Comparison of ENCODE assay signal across 13 cellular contexts in genomic region chr17:75049057-75049456, GRCh38. TPM values are rescaled to one million over a fixed set of nuclear protein-coding genes. Genes with fewer than 3 reads are reported as not detected.
A peak's percentile ranks its signal among the peaks of the same experiment; 100 is the strongest.
DNase-seq lines count a peak whose midpoint lies in the region; ATAC-seq and TF ChIP-seq lines count a peak whose summit lies in the region.
"Had no signal": no experiment of that assay in that cellular context is flagged by ENCODE, and none has a peak within 500 bp of the region (broad histone marks: within the 10 kb centered on the region; RNA-seq: fewer than 3 reads in every experiment).

No MANE protein-coding gene starts in this region.

- intact Hi-C loops in mammary epithelial cell (cut with micrococcal nuclease): loop anchor here (5.0 kb wide), 3 partner anchors 57 to 153 kb away; partner anchors contain the start of gene SUMO2

- 66% methylated on average over 5 of the region's 5 CpGs for WGBS in mammary epithelial cell (ENCODE audit: low coverage, missing lambda C conversion rate)

- peak overlapping the region; percentile 88 for H3K4me2 ChIP-seq in mammary epithelial cell (ENCODE audit: insufficient read depth, low read depth, low read length)

- H3K27ac ChIP-seq in ACC112 (ENCODE audit: low read depth, low read length) (no peak overlapping the region), HUES48 (ENCODE audit: low read depth, low read length) (no peak overlapping the region), mammary epithelial cell (ENCODE audit: insufficient read depth, low read depth, low read length) (no peak overlapping the region)
- H3K27ac ChIP-seq: C4-2B had no signal

- in situ Hi-C loops in mammary epithelial cell (cut with MboI; ENCODE audit: low sequenced_read_pairs in 2 of 2): no loop called here

- DNase-seq in mammary epithelial cell (no peak), RPMI8226 (no peak), left lobe of liver (ENCODE audit: low spot score) (no peak), NCI-H1930 (lab: John Stamatoyannopoulos, UW) (no peak)
- no peak for DNase-seq in naive thymus-derived CD8-positive, alpha-beta T cell
- no peak for DNase-seq in stimulated activated CD4-positive, alpha-beta T cell treated with anti-CD3 and anti-CD28 coated beads, Interleukin-4, amount 100 ng/mL, for 1 hour
- DNase-seq: left colon, T1000 had no signal

- peak overlapping the region in 5 of 10 donors; percentile 31 to 97 (median 88) for H3K27ac Mint-ChIP-seq in naive thymus-derived CD8-positive, alpha-beta T cell

- H4K20me1 ChIP-seq in mammary epithelial cell (ENCODE audit: insufficient read depth, low read length): no peaks in the 10 kb centered on the region

- H3K27me3 ChIP-seq in ACC112 (ENCODE audit: insufficient read depth, low read length) (no peaks in the 10 kb centered on the region), HUES48 (ENCODE audit: control insufficient read depth, insufficient read depth, low read length) (no peaks in the 10 kb centered on the region), mammary epithelial cell (ENCODE audit: insufficient read depth, low read length) (no peaks in the 10 kb centered on the region)

- ATAC-seq in naive thymus-derived CD8-positive, alpha-beta T cell: no peak
- no peak for ATAC-seq in left lobe of liver
- ATAC-seq: left colon had no signal

- H3K4me1 ChIP-seq in ACC112 (ENCODE audit: control insufficient read depth, insufficient read depth, low read length, unreplicated experiment) (peaks cover 13% of the 10 kb centered on the region), HUES48 (ENCODE audit: control insufficient read depth, insufficient read depth, low read length) (peaks cover 14% of the 10 kb centered on the region), mammary epithelial cell (ENCODE audit: insufficient read depth, low read length) (peaks cover 9% of the 10 kb centered on the region)

- BruUV-seq in mammary epithelial cell (replicated peaks; lab: Mats Ljungman, UMichigan): no TSS peak

- H3K79me2 ChIP-seq in ACC112 (ENCODE audit: control insufficient read depth, insufficient read depth, low read length, unreplicated experiment): peaks cover 27% of the 10 kb centered on the region
- H3K79me2 ChIP-seq in mammary epithelial cell (ENCODE audit: insufficient read depth, low read length): peaks cover 28% of the 10 kb centered on the region

- H3K9ac ChIP-seq in HUES48 (ENCODE audit: low read depth, low read length) (no peak overlapping the region), mammary epithelial cell (ENCODE audit: insufficient read depth, low read length) (no peak overlapping the region)

- POLR2A ChIA-PET in naive thymus-derived CD8-positive, alpha-beta T cell (lab: Charles Lee): interaction anchor here (0.9 to 4.7 kb wide), 7 partner anchors 11 to 155 kb away, joined by 3 to 68 read pairs (median 3); partner anchors contain the start of genes MRPL58 and SUMO2

- no peaks in the 10 kb centered on the region for H3K9me3 Mint-ChIP-seq in naive thymus-derived CD8-positive, alpha-beta T cell
- H3K9me3 Mint-ChIP-seq: IgD-negative memory B cell had no signal

- peaks cover 0 to 44% (median 6%) of the 10 kb centered on the region in 3 donors for H3K36me3 Mint-ChIP-seq in naive thymus-derived CD8-positive, alpha-beta T cell
- H3K36me3 Mint-ChIP-seq: IgD-negative memory B cell had no signal

- dilution Hi-C loops in mammary epithelial cell (cut with HindIII; ENCODE audit: low sequenced_read_pairs): no loop called here

- H3K4me3 ChIP-seq in ACC112 (ENCODE audit: low read depth, low read length) (peak overlapping the region; percentile 93), HUES48 (ENCODE audit: low read depth, low read length) (peak overlapping the region; percentile 33), mammary epithelial cell (replicated peaks in 1 of 3; ENCODE audit: insufficient read depth in 1 of 3, low read depth in 2 of 3, low read length in 3 of 3) (no peak overlapping the region)

- no peaks in the 10 kb centered on the region for H3K9me3 ChIP-seq in HUES48 (ENCODE audit: control insufficient read depth, insufficient read depth, low read length)
- H3K9me3 ChIP-seq in mammary epithelial cell (replicated peaks; ENCODE audit: insufficient read depth, low read length): no peaks in the 10 kb centered on the region

- H2AFZ ChIP-seq in ACC112 (ENCODE audit: low read length, unreplicated experiment): no peak overlapping the region
- no peak overlapping the region for H2AFZ ChIP-seq in mammary epithelial cell (ENCODE audit: low read depth, low read length)

- peaks cover 15 to 47% (median 44%) of the 10 kb centered on the region in 4 donors for H3K4me1 Mint-ChIP-seq in naive thymus-derived CD8-positive, alpha-beta T cell

- peaks cover 7% of the 10 kb centered on the region for H3K36me3 ChIP-seq in ACC112 (ENCODE audit: insufficient read depth, low read length)
- peaks cover 45% of the 10 kb centered on the region for H3K36me3 ChIP-seq in HUES48 (ENCODE audit: control insufficient read depth, insufficient read depth, low read length)
- peaks cover 8% of the 10 kb centered on the region for H3K36me3 ChIP-seq in mammary epithelial cell (ENCODE audit: insufficient read depth, low read length)

- no peaks in the 10 kb centered on the region for H3K27me3 Mint-ChIP-seq in naive thymus-derived CD8-positive, alpha-beta T cell
- H3K27me3 Mint-ChIP-seq: IgD-negative memory B cell had no signal

- CTCF ChIA-PET in mammary epithelial cell (lab: Charles Lee; ENCODE audit: low non-redundant PET): no interaction called here

- TF ChIP-seq CTCF in mammary epithelial cell (conservative IDR thresholded peaks at IDR 0.05 in 1 of 2, IDR thresholded peaks at IDR 0.05 in 1 of 2; ENCODE audit: extremely low read depth in 1 of 2, insufficient read depth in 1 of 2, low read depth in 1 of 2, low read length in 2 of 2): no peak

- H3K4me3 Mint-ChIP-seq in naive thymus-derived CD8-positive, alpha-beta T cell: peak overlapping the region in 7 of 10 donors; percentile 12 to 97 (median 94)

RNA-seq across cellular contexts. Expression of gene KCTD2, which starts 2.0 kb away (rescaled TPM):
- total RNA-seq in mammary epithelial cell: 10 to 100 TPM; 13.7 to 20.5 TPM
- polyA plus RNA-seq in mammary epithelial cell: 16.8 TPM
- polyA minus RNA-seq in mammary epithelial cell: 26.4 TPM
- 10 to 100 TPM; 25.0 to 28.6 TPM for total RNA-seq in naive thymus-derived CD8-positive, alpha-beta T cell
- polyA plus RNA-seq in naive thymus-derived CD8-positive, alpha-beta T cell: 10 to 100 TPM in 1 of 3 donors, 1 to 10 TPM in 2; 6.8 to 10.9 (median 7.8) TPM
- 7.0 TPM for total RNA-seq in left lobe of liver

RNA-seq across cellular contexts. Expression of gene ATP5PD, which starts 2.3 kb away (rescaled TPM):
- total RNA-seq in mammary epithelial cell (100 to 1,000 TPM; 142 to 269 TPM), left lobe of liver (177 TPM)
- 382 TPM for polyA plus RNA-seq in mammary epithelial cell
- polyA minus RNA-seq in mammary epithelial cell: 123 TPM
- total RNA-seq in naive thymus-derived CD8-positive, alpha-beta T cell: 100 to 1,000 TPM; 149 to 160 TPM
- 100 to 1,000 TPM; 406 to 455 (median 449) TPM for polyA plus RNA-seq in naive thymus-derived CD8-positive, alpha-beta T cell

RNA-seq across cellular contexts. Expression of gene MRPL58, which starts 36.6 kb away (rescaled TPM):
- 10 to 100 TPM; 22.2 to 43.2 TPM for total RNA-seq in mammary epithelial cell
- polyA plus RNA-seq in mammary epithelial cell: 53.1 TPM
- 15.8 TPM for polyA minus RNA-seq in mammary epithelial cell
- 10 to 100 TPM; 23.9 to 29.4 TPM for total RNA-seq in naive thymus-derived CD8-positive, alpha-beta T cell
- 10 to 100 TPM; 44.9 to 58.1 (median 53.6) TPM for polyA plus RNA-seq in naive thymus-derived CD8-positive, alpha-beta T cell
- total RNA-seq in left lobe of liver: 25.8 TPM

RNA-seq across cellular contexts. Expression of gene SLC16A5, which starts 38.7 kb away (rescaled TPM):
- total RNA-seq in mammary epithelial cell (1 to 10 TPM; 3.5 to 7.1 TPM), left lobe of liver (1.2 TPM)
- polyA plus RNA-seq in mammary epithelial cell: 1.6 TPM
- 1.1 TPM for polyA minus RNA-seq in mammary epithelial cell
- 10 to 100 TPM; 14.2 to 14.8 TPM for total RNA-seq in naive thymus-derived CD8-positive, alpha-beta T cell
- 1 to 10 TPM; 1.4 to 4.1 (median 3.1) TPM for polyA plus RNA-seq in naive thymus-derived CD8-positive, alpha-beta T cell
- total RNA-seq: H4 had no signal

Comparison
In these comparisons a context has a peak if more than half of its experiments do, and no peak if none do; other contexts are left out.
1. H3K4me3 ChIP-seq: peak in ACC112 (single experiment) and HUES48 (single experiment); none in mammary epithelial cell (0 of 3).